Comparison of ENCODE assay signal across 8 cellular contexts in the genomic region with DNA sequence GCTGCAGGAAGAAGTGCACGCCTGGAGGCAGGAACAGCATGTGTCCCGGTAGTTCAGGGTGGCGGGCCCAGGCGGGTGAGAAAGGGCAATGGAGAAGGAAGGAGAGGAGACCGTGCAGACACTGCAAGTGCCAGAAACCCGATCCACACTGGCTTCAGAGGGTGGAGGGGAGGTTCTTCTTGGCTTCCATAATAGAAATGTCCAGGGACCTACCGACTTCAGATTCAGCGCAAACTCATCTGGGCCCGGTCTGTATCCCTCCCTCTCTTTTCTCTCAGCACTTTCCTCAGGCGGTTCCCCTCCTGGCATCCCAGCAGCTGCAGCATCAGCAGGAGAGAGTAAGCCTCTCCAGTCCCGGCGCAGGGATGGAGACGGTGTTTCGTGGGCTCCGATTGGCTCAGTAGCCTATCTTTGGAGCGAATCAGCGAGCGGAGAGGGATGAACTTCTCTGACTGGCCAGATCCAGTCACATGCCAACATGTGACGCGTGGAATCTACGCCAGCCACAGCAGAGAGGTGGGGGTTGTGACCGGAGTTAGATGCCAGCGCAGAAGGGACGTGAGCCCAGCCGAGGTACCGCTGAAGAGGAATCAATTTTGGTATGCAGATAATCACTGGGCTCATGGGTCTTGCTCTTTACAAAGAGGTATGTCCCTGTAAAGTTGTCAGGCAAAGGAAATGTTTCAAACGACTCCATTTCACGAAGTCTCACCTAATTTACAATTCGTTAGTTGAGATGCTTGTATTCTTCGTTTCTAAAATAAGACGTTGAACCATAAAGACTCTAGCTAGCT.
DNase-seq lines count a peak whose midpoint lies in the region; ATAC-seq and TF ChIP-seq lines count a peak whose summit lies in the region.

No MANE protein-coding gene starts in this region.

- H3K4me3 ChIP-seq in OCI-LY3 (ENCODE audit: low read length), result peak overlapping the region; percentile 83
- peak overlapping the region; percentile 70 for H3K4me3 ChIP-seq in epithelial cell of esophagus (ENCODE audit: low read length)

- H3K9me3 ChIP-seq in OCI-LY3 (ENCODE audit: insufficient read depth, low read length), result no peaks in the 10 kb centered on the region

- H3K4me2 ChIP-seq in OCI-LY3 (ENCODE audit: low read length), result peak overlapping the region; percentile 88

- H3K36me3 ChIP-seq in OCI-LY3 (replicated peaks; ENCODE audit: low read depth, low read length), result no peaks in the 10 kb centered on the region

- H3K79me2 ChIP-seq in OCI-LY3 (ENCODE audit: low read length), result peaks cover 30% of the 10 kb centered on the region

- H3K27ac ChIP-seq in OCI-LY3 (ENCODE audit: low read length), result peak overlapping the region; percentile 45; the same call in 1 of the 2 replicates

- H3K4me1 ChIP-seq in OCI-LY3 (ENCODE audit: low read length), result peaks cover 10% of the 10 kb centered on the region

- peak; percentile 61 for ATAC-seq in GM21528 (IDR thresholded peaks at IDR 0.05; ENCODE audit: low FRiP score, unreplicated experiment)

- H2AFZ ChIP-seq in OCI-LY3 (ENCODE audit: low read depth, low read length), result no peak overlapping the region

- no peaks in the 10 kb centered on the region for H4K20me1 ChIP-seq in OCI-LY3 (ENCODE audit: insufficient read depth, low read length)

- TF ChIP-seq CTCF in OCI-LY3 (IDR thresholded peaks at IDR 0.05; ENCODE audit: low read depth, low read length) (no peak), epithelial cell of esophagus (IDR thresholded peaks at IDR 0.05; ENCODE audit: insufficient read depth, low read depth, low read length, missing control alignments) (no peak)

- DNase-seq in DMS 273 treated with DMSO at 0.1 percent for 48 hours (lab: John Stamatoyannopoulos, UW), result peak; percentile 88
- peak; percentile 81 for DNase-seq in HuH-7.5 (ENCODE audit: low spot score)
- DNase-seq in activated T-cell treated with anti-CD3 and anti-CD28 coated beads for 24 hours (ENCODE audit: low read depth), result peak; percentile 86
- DNase-seq in epithelial cell of esophagus (ENCODE audit: low read depth), result peak; percentile 97
- DNase-seq in middle frontal gyrus (ENCODE audit: extremely low spot score, low spot score), result peak; percentile 97
- DNase-seq in stimulated activated CD8-positive, alpha-beta memory T cell treated with anti-CD3 and anti-CD28 coated beads, Interleukin-2, amount 100 ng/mL, for 1 hour (ENCODE audit: low read depth in 2 of 2), result peak; percentile 67 to 75

- H3K27me3 ChIP-seq in OCI-LY3 (ENCODE audit: low read depth, low read length), result no peaks in the 10 kb centered on the region

- H3K9ac ChIP-seq in OCI-LY3 (ENCODE audit: low read length), result peak overlapping the region; percentile 47

Comparison
In these comparisons a context has a peak if more than half of its experiments do, and no peak if none do; other contexts are left out.
1. Peak in every context shown above with its lines: DNase-seq, ATAC-seq, H3K4me3 ChIP-seq and H3K27ac ChIP-seq.